ENCODE assay signal across 19 cellular contexts in the genomic region with DNA sequence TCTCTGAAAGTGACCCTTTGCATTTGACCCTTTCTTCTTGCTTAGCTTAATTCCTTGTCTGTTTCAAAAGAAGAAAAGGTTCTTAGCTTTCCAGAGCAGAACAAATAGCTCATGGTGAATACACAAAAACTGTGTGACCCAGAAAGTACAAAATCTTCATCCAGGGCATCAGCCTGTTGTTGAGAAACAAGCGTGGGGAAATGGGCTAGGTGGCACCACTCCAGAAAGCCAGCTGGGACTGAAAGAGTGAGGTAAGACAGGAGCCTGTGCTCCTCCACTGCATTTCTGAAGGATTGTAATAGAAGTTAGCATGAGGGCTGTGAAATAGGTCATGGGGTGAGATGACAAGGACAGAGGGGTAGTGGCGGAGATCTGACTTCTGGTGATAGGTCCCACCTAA. TPM values are rescaled to one million over a fixed set of nuclear protein-coding genes. Genes with fewer than 3 reads are reported as not detected.
A peak's percentile ranks its signal among the peaks of the same experiment; 100 is the strongest.
DNase-seq lines count a peak whose midpoint lies in the region; ATAC-seq, FAIRE-seq and TF ChIP-seq lines count a peak whose summit lies in the region.
"Had no signal": no experiment of that assay in that cellular context is flagged by ENCODE, and none has a peak within 500 bp of the region (broad histone marks: within the 10 kb centered on the region; RNA-seq: fewer than 3 reads in every experiment).

No MANE protein-coding gene starts in this region.

- 54 to 57% methylated on average over 2 of the region's 2 CpGs for WGBS in GM23248 (ENCODE audit: low coverage in 1 of 2, low lambda C conversion rate in 2 of 2, missing lambda C conversion rate in 2 of 2), 2 experiments
- 77% methylated on average over 2 of the region's 2 CpGs for WGBS in right cardiac atrium
- WGBS in esophagus muscularis mucosa = 87% methylated on average over 2 of the region's 2 CpGs

- H3K27me3 ChIP-seq in GM23248 (replicated peaks; ENCODE audit: insufficient read depth) (no peaks in the 10 kb centered on the region), endothelial cell of umbilical vein (ENCODE audit: control insufficient read depth in 2 of 2, insufficient read depth in 2 of 2, low read length in 2 of 2) (no peaks in the 10 kb centered on the region), right cardiac atrium (ENCODE audit: control insufficient read depth, insufficient read depth) (no peaks in the 10 kb centered on the region), esophagus muscularis mucosa (no peaks in the 10 kb centered on the region)
- H3K27me3 ChIP-seq: BLaER1 had no signal

- no peak overlapping the region for H3K4me2 ChIP-seq in GM23248 (ENCODE audit: unreplicated experiment)
- H3K4me2 ChIP-seq in endothelial cell of umbilical vein (ENCODE audit: insufficient read depth, low read length) = no peak overlapping the region
- H3K4me2 ChIP-seq: BLaER1, KMS-11 had no signal

- peak; percentile 49 for DNase-seq in DMS 273 (lab: John Stamatoyannopoulos, UW; ENCODE audit: unreplicated experiment)
- no peak for DNase-seq in DMS 273 treated with DMSO at 0.1 percent for 48 hours (lab: John Stamatoyannopoulos, UW)
- DNase-seq in GM23248 = peak; percentile 2
- DNase-seq in endothelial cell of umbilical vein (ENCODE audit: low read depth, low spot score) = peak; percentile 3
- peak; percentile 44 to 69 (median 47) for DNase-seq in right cardiac atrium
- DNase-seq in esophagus muscularis mucosa (ENCODE audit: extremely low spot score) = no peak
- DNase-seq in SKM-1 treated with dmso at 0.1 percent for 144 hours (lab: John Stamatoyannopoulos, UW; ENCODE audit: unreplicated experiment) = no peak
- DNase-seq: DMS153, MM.1S, NCI-H1105, NCI-H2029 treated with DMSO at 0.1 percent for 48 hours, NCI-H748 treated with DMSO at 0.1 percent for 48 hours, SHP77 had no signal

- H3K4me3 ChIP-seq in GM23248 = no peak overlapping the region
- H3K4me3 ChIP-seq in endothelial cell of umbilical vein (replicated peaks in 1 of 3; ENCODE audit: insufficient read depth in 1 of 3, low read depth in 1 of 3, low read length in 3 of 3) = no peak overlapping the region
- H3K4me3 ChIP-seq in right cardiac atrium (ENCODE audit: low read length) = no peak overlapping the region
- H3K4me3 ChIP-seq in esophagus muscularis mucosa = no peak overlapping the region
- H3K4me3 ChIP-seq: BLaER1 had no signal

- H3K4me1 ChIP-seq in GM23248 (ENCODE audit: insufficient read depth) = no peaks in the 10 kb centered on the region
- peaks cover 8% of the 10 kb centered on the region for H3K4me1 ChIP-seq in endothelial cell of umbilical vein (ENCODE audit: control insufficient read depth, extremely low read depth, insufficient read depth, low read length)
- peaks cover 2% of the 10 kb centered on the region for H3K4me1 ChIP-seq in right cardiac atrium (ENCODE audit: control insufficient read depth, insufficient read depth, low read length)
- no peaks in the 10 kb centered on the region for H3K4me1 ChIP-seq in esophagus muscularis mucosa
- H3K4me1 ChIP-seq: BLaER1 had no signal

- H3K36me3 ChIP-seq in GM23248 (ENCODE audit: low read depth) (no peaks in the 10 kb centered on the region), endothelial cell of umbilical vein (ENCODE audit: control insufficient read depth in 2 of 2, extremely low read depth in 1 of 2, insufficient read depth in 2 of 2, low read length in 2 of 2) (no peaks in the 10 kb centered on the region), esophagus muscularis mucosa (no peaks in the 10 kb centered on the region)
- H3K36me3 ChIP-seq: BLaER1 had no signal

- no peak for TF ChIP-seq POLR2A in endothelial cell of umbilical vein (IDR thresholded peaks at IDR 0.05; ENCODE audit: low read depth, low read length)
- TF ChIP-seq POLR2A in esophagus muscularis mucosa (IDR thresholded peaks at IDR 0.05; ENCODE audit: low read depth) = no peak

- H2AFZ ChIP-seq in GM23248 = no peak overlapping the region
- H2AFZ ChIP-seq in endothelial cell of umbilical vein (ENCODE audit: low read depth, low read length) = no peak overlapping the region

- POLR2A ChIA-PET in endothelial cell of umbilical vein (lab: Charles Lee) = no interaction called here

- in situ Hi-C loops in GM23248 (cut with MboI) = no loop called here

- dilution Hi-C loops in endothelial cell of umbilical vein (cut with MboI; ENCODE audit: extremely low pct_ligation_motif_present, low sequenced_read_pairs) = no loop called here

- no peak for TF ChIP-seq EP300 in esophagus muscularis mucosa (IDR thresholded peaks at IDR 0.05)

- CTCF ChIA-PET in endothelial cell of umbilical vein (lab: Charles Lee) = interaction anchor here (0.9 to 11.5 kb wide), 6 partner anchors 12 to 91 kb away, joined by 3 to 366 read pairs (median 6); no protein-coding TSS in a partner anchor

- ATAC-seq in right cardiac atrium (peak in 1 of 2 donors; percentile 48), HG02885 (IDR thresholded peaks at IDR 0.05; ENCODE audit: poor library complexity, unreplicated experiment) (no peak)
- ATAC-seq: Panc1 had no signal

- H3K79me2 ChIP-seq in GM23248 (ENCODE audit: insufficient read depth) (no peaks in the 10 kb centered on the region), endothelial cell of umbilical vein (ENCODE audit: control insufficient read depth, insufficient read depth, low read length) (no peaks in the 10 kb centered on the region)

- H3K27ac ChIP-seq in GM23248 = no peak overlapping the region
- H3K27ac ChIP-seq in endothelial cell of umbilical vein (ENCODE audit: insufficient read depth, low read depth, low read length) = no peak overlapping the region
- H3K27ac ChIP-seq in right cardiac atrium (ENCODE audit: low read length) = no peak overlapping the region
- no peak overlapping the region for H3K27ac ChIP-seq in esophagus muscularis mucosa (replicated peaks in 1 of 4)
- H3K27ac ChIP-seq: 22Rv1, BLaER1, KMS-11 had no signal

- no peaks in the 10 kb centered on the region for H3K9me1 ChIP-seq in endothelial cell of umbilical vein (replicated peaks; ENCODE audit: control insufficient read depth, extremely low read depth, insufficient read depth, low read length)

- intact Hi-C loops in endothelial cell of umbilical vein (cut with micrococcal nuclease) (no loop called here), right cardiac atrium (cut with DNase I) (loop anchor here in 2 of 4 donors (2.0 to 5.0 kb wide), 2 partner anchors 66 to 67 kb away; no protein-coding TSS in a partner anchor), esophagus muscularis mucosa (cut with DNase I) (no loop called here)

- H3F3A ChIP-seq in GM23248 (ENCODE audit: insufficient read depth) = no peaks in the 10 kb centered on the region

- TF ChIP-seq CTCF in endothelial cell of umbilical vein (IDR thresholded peaks at IDR 0.05; ENCODE audit: extremely low read depth in 1 of 2, insufficient read depth in 1 of 2, low read depth in 1 of 2, low read length in 2 of 2) (no peak), esophagus muscularis mucosa (IDR thresholded peaks at IDR 0.05) (no peak)

- H3K9me2 ChIP-seq in GM23248 (ENCODE audit: insufficient read depth) = no peaks in the 10 kb centered on the region

- no peaks in the 10 kb centered on the region for H3K9me3 ChIP-seq in GM23248 (ENCODE audit: low read depth)
- no peaks in the 10 kb centered on the region for H3K9me3 ChIP-seq in endothelial cell of umbilical vein (replicated peaks; ENCODE audit: control insufficient read depth, insufficient read depth, low read length)
- no peaks in the 10 kb centered on the region for H3K9me3 ChIP-seq in right cardiac atrium (ENCODE audit: control insufficient read depth, low read length)
- peaks cover 0 to 18% (median 8%) of the 10 kb centered on the region in 4 donors for H3K9me3 ChIP-seq in esophagus muscularis mucosa

- BruUV-seq in endothelial cell of umbilical vein (replicated peaks; lab: Mats Ljungman, UMichigan) = no TSS peak

- H3K9ac ChIP-seq in GM23248 = no peak overlapping the region
- H3K9ac ChIP-seq in endothelial cell of umbilical vein (replicated peaks; ENCODE audit: extremely low read depth, insufficient read depth, low read length) = no peak overlapping the region
- H3K9ac ChIP-seq: BLaER1, KMS-11 had no signal

- H4K20me1 ChIP-seq in GM23248 (ENCODE audit: insufficient read depth) = no peaks in the 10 kb centered on the region; the same call in 1 of the 2 replicates
- no peaks in the 10 kb centered on the region for H4K20me1 ChIP-seq in endothelial cell of umbilical vein (replicated peaks; ENCODE audit: control insufficient read depth, extremely low read depth, insufficient read depth, low read length)
- H4K20me1 ChIP-seq: BLaER1 had no signal

- FAIRE-seq in endothelial cell of umbilical vein (lab: Jason Lieb, UNC) = no peak
- FAIRE-seq: H54 had no signal

TF ChIP-seq in endothelial cell of umbilical vein, 7 proteins besides CTCF, POLR2A, EP300 and RAD21:
- no peak for TF ChIP-seq MAX (IDR thresholded peaks at IDR 0.05; ENCODE audit: insufficient read depth, insufficient read length)
- no peak for TF ChIP-seq MYC (IDR thresholded peaks at IDR 0.05; ENCODE audit: low read depth, low read length)
- no peak for TF ChIP-seq POLR2AphosphoS5 (IDR thresholded peaks at IDR 0.05; ENCODE audit: insufficient read depth, low read depth, low read length)
- TF ChIP-seq EZH2 (IDR thresholded peaks at IDR 0.05; ENCODE audit: borderline replicate concordance, low read depth, low read length, severe bottlenecking) = no peak
- TF ChIP-seq JUN (IDR thresholded peaks at IDR 0.05; ENCODE audit: borderline replicate concordance, insufficient read depth, insufficient read length, low read depth) = no peak
- TF ChIP-seq GATA2 (IDR thresholded peaks at IDR 0.05; ENCODE audit: insufficient read depth, insufficient read length, low read depth, low read length) = no peak
- TF ChIP-seq FOS (IDR thresholded peaks at IDR 0.05; ENCODE audit: borderline replicate concordance, insufficient read depth, low read length) = no peak

RNA-seq across cellular contexts. Expression of gene CYP2J2, which starts 45.8 kb away (rescaled TPM):
- not detected in 2 replicates for total RNA-seq in GM23248 (2014; rRNA removed; shearing (Covaris generic))
- polyA plus RNA-seq in GM23248 (2016; fragmentation: Nextera tagmentation; extraction: Ambion mirVana) = not detected in 2 replicates
- 0.18 and 0.27 TPM in 2 replicates for total RNA-seq in endothelial cell of umbilical vein
- polyA plus RNA-seq in endothelial cell of umbilical vein = 0.06 TPM in 2 replicates
- 0.12 and 0.16 TPM in 2 replicates for polyA plus RNA-seq in endothelial cell of umbilical vein (2011; cell fraction: cytosol; rRNA removed)
- polyA plus RNA-seq in endothelial cell of umbilical vein (2011; cell fraction: nucleus; rRNA removed) = 0.20 and 0.54 TPM in 2 replicates
- not detected in 2 replicates for polyA plus RNA-seq in endothelial cell of umbilical vein (2012)
- polyA minus RNA-seq in endothelial cell of umbilical vein = not detected in 2 replicates
- not detected for polyA minus RNA-seq in endothelial cell of umbilical vein (2011; cell fraction: cytosol; rRNA and poly(A)+ RNA removed)
- not detected in 2 replicates for polyA minus RNA-seq in endothelial cell of umbilical vein (2011; cell fraction: nucleus; rRNA and poly(A)+ RNA removed)
- 100 to 1,000 TPM in 1 of 4 donors, 10 to 100 TPM in 3; 50.5 to 112 (median 63.4) TPM for total RNA-seq in right cardiac atrium
- polyA plus RNA-seq in right cardiac atrium = 75.3 TPM
- under 1 TPM in 3 of 4 donors, not detected in 1; 0.17 to 0.42 (median 0.26) TPM for total RNA-seq in esophagus muscularis mucosa

Comparison
In these comparisons a context has a peak if more than half of its experiments do, and no peak if none do; other contexts are left out.
1. DNase-seq: peak in DMS 273 (single experiment), GM23248 (single experiment), endothelial cell of umbilical vein (single experiment) and right cardiac atrium (3 of 3); none in DMS 273 treated with DMSO at 0.1 percent for 48 hours (single experiment), esophagus muscularis mucosa (single experiment) and SKM-1 treated with dmso at 0.1 percent for 144 hours (single experiment).
2. RNA of gene CYP2J2, which starts 45.8 kb away (total RNA-seq): 50.5 to 112 TPM in right cardiac atrium; 0.18 to 0.27 TPM in endothelial cell of umbilical vein, 0.17 to 0.42 TPM in esophagus muscularis mucosa and not detected in GM23248; every median in the first group is over 10 times any median in the second.